In the genomic region with DNA sequence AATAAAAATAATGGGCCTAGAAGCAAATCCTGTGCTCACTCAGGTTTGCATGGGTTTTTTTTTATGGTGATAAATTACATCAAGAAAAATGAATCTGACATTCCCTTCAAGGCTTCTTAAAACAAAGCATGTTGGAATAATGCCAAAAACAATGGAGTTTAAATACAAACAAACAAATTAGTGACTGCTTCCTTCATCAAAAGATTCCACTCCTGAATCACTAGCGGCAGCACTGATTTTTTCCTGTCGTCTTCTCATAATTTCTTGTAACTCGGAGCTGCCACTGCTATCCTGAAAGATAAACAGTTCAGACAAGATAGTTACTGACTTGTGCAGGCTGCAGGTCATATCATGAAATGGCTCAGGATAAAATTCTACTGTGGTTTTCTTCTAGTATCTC, we compare ENCODE assay signal across 13 cellular contexts.
"Had no signal": no experiment of that assay in that cellular context is flagged by ENCODE, and none has a peak within 500 bp of the region (broad histone marks: within the 10 kb centered on the region; RNA-seq: fewer than 3 reads in every experiment).

No MANE protein-coding gene starts in this region.

- H3K27ac ChIP-seq: hepatocyte, ovary, spleen, testis had no signal

- H3K9me3 ChIP-seq: ovary, testis had no signal

- ATAC-seq: sciatic nerve; stimulated activated naive CD8-positive, alpha-beta T cell treated with anti-CD3 and anti-CD28 coated beads, Interleukin-15, amount 100 ng/mL, for 72 hours had no signal

- H3K27ac Mint-ChIP-seq: activated CD4-positive, alpha-beta T cell treated with anti-CD3 and anti-CD28 coated beads, Interleukin-2, amount 10 ng/mL, durations not matched to agents 7 days and 5 days; activated naive CD8-positive, alpha-beta T cell treated with anti-CD3 and anti-CD28 coated beads for 36 hours; stimulated activated naive CD8-positive, alpha-beta T cell treated with anti-CD3 and anti-CD28 coated beads, Interleukin-15, amount 100 ng/mL, for 72 hours had no signal

- H3K4me3 Mint-ChIP-seq: activated CD4-positive, alpha-beta T cell treated with anti-CD3 and anti-CD28 coated beads, Interleukin-2, amount 10 ng/mL, durations not matched to agents 7 days and 5 days; activated naive CD8-positive, alpha-beta T cell treated with anti-CD3 and anti-CD28 coated beads for 36 hours; brain; neural crest cell; stimulated activated naive CD8-positive, alpha-beta T cell treated with anti-CD3 and anti-CD28 coated beads, Interleukin-15, amount 100 ng/mL, for 72 hours had no signal

- H3K4me1 ChIP-seq: testis, upper lobe of left lung had no signal

- H3K4me1 Mint-ChIP-seq: activated CD4-positive, alpha-beta T cell treated with anti-CD3 and anti-CD28 coated beads, Interleukin-2, amount 10 ng/mL, durations not matched to agents 7 days and 5 days; activated naive CD8-positive, alpha-beta T cell treated with anti-CD3 and anti-CD28 coated beads for 36 hours; brain; stimulated activated naive CD8-positive, alpha-beta T cell treated with anti-CD3 and anti-CD28 coated beads, Interleukin-15, amount 100 ng/mL, for 72 hours had no signal

- DNase-seq: activated CD4-positive, alpha-beta T cell treated with anti-CD3 and anti-CD28 coated beads, Interleukin-2, amount 10 ng/mL, durations not matched to agents 7 days and 5 days; activated CD4-positive, CD25-positive, alpha-beta regulatory T cell; activated naive CD8-positive, alpha-beta T cell treated with anti-CD3 and anti-CD28 coated beads for 36 hours; kidney; ovary; spleen; stimulated activated naive CD8-positive, alpha-beta T cell treated with anti-CD3 and anti-CD28 coated beads, Interleukin-15, amount 100 ng/mL, for 72 hours; testis; upper lobe of left lung had no signal

- H3K36me3 ChIP-seq: ovary, spleen had no signal

- H3K9me3 Mint-ChIP-seq: stimulated activated naive CD8-positive, alpha-beta T cell treated with anti-CD3 and anti-CD28 coated beads, Interleukin-15, amount 100 ng/mL, for 72 hours had no signal

- H3K27me3 ChIP-seq: hepatocyte, ovary, spleen, testis, upper lobe of left lung had no signal

- H3K4me3 ChIP-seq: hepatocyte, ovary, spleen, testis, upper lobe of left lung had no signal
